21 cellular contexts compared by ENCODE assay signal in genomic region chr2:4628931-4629565, GRCh38.
DNase-seq lines count a peak whose midpoint lies in the region; ATAC-seq lines count a peak whose summit lies in the region.
"Had no signal": no experiment of that assay in that cellular context is flagged by ENCODE, and none has a peak within 500 bp of the region (broad histone marks: within the 10 kb centered on the region; RNA-seq: fewer than 3 reads in every experiment).

No MANE protein-coding gene starts in this region.

- H2BK120ac ChIP-seq in neuronal stem cell (ENCODE audit: low read depth, low read length), result no peak overlapping the region

- H3K4me1 ChIP-seq in neuronal stem cell (ENCODE audit: control insufficient read depth in 2 of 2, insufficient read depth in 1 of 2, low read depth in 1 of 2, low read length in 2 of 2), result peaks cover 0 to 4% of the 10 kb centered on the region in 2 donors
- H3K4me1 ChIP-seq: spleen had no signal

- DNase-seq in NCI-H1092 (lab: John Stamatoyannopoulos, UW), result peak; percentile 64
- DNase-seq in NCI-H1930 (lab: John Stamatoyannopoulos, UW), result peak; percentile 87 to 91
- peak; percentile 97 for DNase-seq in NCI-H69 (lab: John Stamatoyannopoulos, UW)
- DNase-seq in neuronal stem cell (ENCODE audit: low spot score), result peak; percentile 5
- DNase-seq in MV-4-11 (lab: John Stamatoyannopoulos, UW), result no peak
- no peak for DNase-seq in effector CD4-positive, alpha-beta T cell
- DNase-seq: activated CD4-positive, alpha-beta memory T cell treated with anti-CD3 and anti-CD28 coated beads for 36 hours; activated effector memory CD4-positive, alpha-beta T cell treated with anti-CD3 and anti-CD28 coated beads, Interleukin-2, amount 50 U/mL, for 16 hours; activated naive CD8-positive, alpha-beta T cell treated with anti-CD3 and anti-CD28 coated beads, Interleukin-2, amount 50 U/mL, for 24 hours; DMS 273 treated with DMSO at 0.1 percent for 48 hours; HCEC 1CT; NCI-H446 treated with DMSO at 0.1 percent for 48 hours; nucleus accumbens; RPMI8226; SK-N-SH; spleen; stimulated activated CD4-positive, alpha-beta T cell treated with anti-CD3 and anti-CD28 coated beads, Interleukin-4, amount 100 ng/mL, for 24 hours; stimulated activated naive CD8-positive, alpha-beta T cell treated with anti-CD3 and anti-CD28 coated beads, Interleukin-15, Interleukin-2, amounts not matched to agents 100 U/mL and 50 U/mL, for 24 hours had no signal

- H3K14ac ChIP-seq in neuronal stem cell (ENCODE audit: low read length), result no peak overlapping the region

- ATAC-seq in HG03378 (IDR thresholded peaks at IDR 0.05; ENCODE audit: unreplicated experiment), result no peak
- ATAC-seq: activated naive CD8-positive, alpha-beta T cell treated with anti-CD3 and anti-CD28 coated beads, Interleukin-2, amount 50 U/mL, for 24 hours; K562; stimulated activated naive CD8-positive, alpha-beta T cell treated with anti-CD3 and anti-CD28 coated beads, Interleukin-15, Interleukin-2, amounts not matched to agents 100 U/mL and 50 U/mL, for 24 hours; WTC11 had no signal

- no peak overlapping the region for H2BK12ac ChIP-seq in neuronal stem cell (ENCODE audit: low read length)

- no CpG with 5 or more reads among the region's 7 CpGs for WGBS in neuronal stem cell (ENCODE audit: extremely low coverage in 2 of 2, insufficient read length in 2 of 2, insufficient replicate concordance in 1 of 2), 2 donors

- H3K27me3 ChIP-seq in neuronal stem cell (ENCODE audit: control insufficient read depth in 3 of 3, insufficient read depth in 3 of 3, low read depth in 1 of 3, low read length in 3 of 3), result no peaks in the 10 kb centered on the region
- H3K27me3 ChIP-seq: spleen had no signal

- no peak overlapping the region for H2BK15ac ChIP-seq in neuronal stem cell (ENCODE audit: low read length)

- no peak overlapping the region for H4K8ac ChIP-seq in neuronal stem cell (ENCODE audit: low read depth, low read length)

- H2AK5ac ChIP-seq in neuronal stem cell (ENCODE audit: low read depth, low read length), result no peak overlapping the region

- no peak overlapping the region for H3K4ac ChIP-seq in neuronal stem cell (ENCODE audit: low read length)

- no peak overlapping the region for H3K18ac ChIP-seq in neuronal stem cell (ENCODE audit: low read length)

- no peak overlapping the region for H3K23ac ChIP-seq in neuronal stem cell (ENCODE audit: low read depth, low read length, poor library complexity)

- no peaks in the 10 kb centered on the region for H3K9me3 ChIP-seq in neuronal stem cell (replicated peaks in 1 of 2; ENCODE audit: control insufficient read depth in 2 of 2, insufficient read depth in 1 of 2, low read depth in 1 of 2, low read length in 2 of 2)

- no peak overlapping the region for H3K4me2 ChIP-seq in neuronal stem cell (ENCODE audit: insufficient read depth, low read length, poor library complexity, severe bottlenecking)
- H3K4me2 ChIP-seq: SK-N-SH had no signal

- no peak overlapping the region for H3K9ac ChIP-seq in neuronal stem cell (ENCODE audit: low read depth, low read length, poor library complexity)
- H3K9ac ChIP-seq: SK-N-SH had no signal

- no peaks in the 10 kb centered on the region for H3K79me1 ChIP-seq in neuronal stem cell (ENCODE audit: low read depth, low read length)

- no peak overlapping the region for H4K91ac ChIP-seq in neuronal stem cell (ENCODE audit: low read depth, low read length, poor library complexity)

- no peaks in the 10 kb centered on the region for H3K36me3 ChIP-seq in neuronal stem cell (replicated peaks in 1 of 2; ENCODE audit: control insufficient read depth in 2 of 2, insufficient read depth in 2 of 2, low read length in 2 of 2)
- H3K36me3 ChIP-seq: spleen had no signal

- no peak overlapping the region for H3K4me3 ChIP-seq in neuronal stem cell (ENCODE audit: low read length in 2 of 2)
- H3K4me3 ChIP-seq: K562, spleen had no signal

- no peak overlapping the region for H2BK5ac ChIP-seq in neuronal stem cell (ENCODE audit: low read length)

- no peak overlapping the region for H3K27ac ChIP-seq in neuronal stem cell (replicated peaks; ENCODE audit: low read length)
- H3K27ac ChIP-seq: spleen had no signal

- H2AFZ ChIP-seq in neuronal stem cell (ENCODE audit: low read length), result no peak overlapping the region

Comparison
In these comparisons a context has a peak if more than half of its experiments do, and no peak if none do; other contexts are left out.
1. DNase-seq: peak in NCI-H1092 (single experiment), NCI-H1930 (2 of 2), NCI-H69 (single experiment) and neuronal stem cell (single experiment); none in MV-4-11 (single experiment) and effector CD4-positive, alpha-beta T cell (single experiment).